In the genomic region with DNA sequence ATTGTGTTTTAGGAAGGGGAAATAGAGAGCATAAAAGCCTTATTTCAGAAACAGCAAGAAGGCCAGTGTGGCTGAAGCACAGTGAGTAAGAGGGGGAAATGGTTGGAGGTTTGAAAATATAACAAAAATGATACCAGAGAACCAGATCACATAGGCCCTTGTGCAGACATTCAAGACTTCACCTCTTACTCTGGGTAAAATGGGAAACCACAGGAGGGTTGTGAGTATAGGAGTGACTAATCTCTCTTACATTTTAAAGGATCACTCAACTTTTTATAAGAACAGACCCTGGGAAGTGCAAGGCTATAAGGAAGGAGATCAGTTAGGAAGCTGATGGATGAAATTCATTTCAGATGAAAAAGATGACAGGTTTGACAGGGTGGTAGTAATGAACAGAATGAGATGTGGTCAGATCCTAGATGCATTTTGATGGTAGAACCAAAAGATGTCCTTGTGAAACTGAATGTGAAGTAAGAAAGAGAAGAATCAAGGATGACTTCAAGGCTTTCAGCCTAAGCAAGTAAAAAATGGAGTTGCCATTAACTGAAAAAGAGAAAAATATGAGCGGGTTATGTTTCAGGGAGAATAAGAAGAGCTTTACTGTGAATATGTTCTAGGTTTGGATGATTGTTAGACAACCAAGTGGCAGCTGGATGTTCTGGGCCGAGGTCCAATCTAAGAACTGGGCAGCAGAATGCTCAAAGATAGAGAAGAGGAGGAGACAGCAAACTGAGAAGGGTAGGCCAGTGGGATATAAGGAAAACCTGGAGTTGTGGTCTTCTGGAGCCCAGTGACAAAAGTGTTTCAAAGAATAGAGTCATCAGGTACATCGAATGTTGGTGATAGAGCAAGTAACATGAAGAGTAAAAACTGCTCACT, we compare ENCODE assay signal across 15 cellular contexts.
A peak's percentile ranks its signal among the peaks of the same experiment; 100 is the strongest.
DNase-seq lines count a peak whose midpoint lies in the region; ATAC-seq, FAIRE-seq and TF ChIP-seq lines count a peak whose summit lies in the region.
"Had no signal": no experiment of that assay in that cellular context is flagged by ENCODE, and none has a peak within 500 bp of the region (broad histone marks: within the 10 kb centered on the region; RNA-seq: fewer than 3 reads in every experiment).

No MANE protein-coding gene starts in this region.

- H3K36me3 ChIP-seq in keratinocyte (ENCODE audit: control insufficient read depth in 2 of 2, extremely low read depth in 1 of 2, insufficient read depth in 2 of 2, low read length in 2 of 2) (peaks cover 6 to 10% of the 10 kb centered on the region in 2 experiments), endodermal cell (ENCODE audit: control insufficient read depth, insufficient read depth, low read length) (no peaks in the 10 kb centered on the region)

- H3K4me3 Mint-ChIP-seq in WTC11: no peak overlapping the region
- H3K4me3 Mint-ChIP-seq in endodermal cell: no peak overlapping the region
- H3K4me3 Mint-ChIP-seq: GM23338, T-cell had no signal

- no peak overlapping the region for H2AFZ ChIP-seq in keratinocyte (ENCODE audit: control insufficient read depth, low read length)
- H2AFZ ChIP-seq: GM23338 had no signal

- H3K36me3 Mint-ChIP-seq in WTC11 (peaks cover 16% of the 10 kb centered on the region), endodermal cell (ENCODE audit: low read depth) (peaks cover 6% of the 10 kb centered on the region)

- H3K4me3 ChIP-seq in keratinocyte (ENCODE audit: control insufficient read depth in 2 of 3, extremely low read depth in 1 of 3, insufficient read depth in 2 of 3, low read depth in 1 of 3, low read length in 3 of 3) (no peak overlapping the region), endodermal cell (ENCODE audit: low read length) (no peak overlapping the region)
- H3K4me3 ChIP-seq: gastrocnemius medialis, GM23338 had no signal

- TF ChIP-seq CTCF in WTC11 (IDR thresholded peaks at IDR 0.05): no peak
- TF ChIP-seq CTCF in keratinocyte (optimal IDR thresholded peaks at IDR 0.05 in 1 of 3, IDR thresholded peaks at IDR 0.05 in 1 of 3, conservative IDR thresholded peaks at IDR 0.05 in 1 of 3; ENCODE audit: extremely low read depth in 1 of 3, insufficient read depth in 2 of 3, low read length in 3 of 3): no peak
- no peak for TF ChIP-seq CTCF in endodermal cell (conservative IDR thresholded peaks at IDR 0.05)

- H3K4me1 ChIP-seq in keratinocyte (ENCODE audit: control insufficient read depth, extremely low read depth, insufficient read depth, low read length) (peaks cover 12% of the 10 kb centered on the region), endodermal cell (ENCODE audit: control insufficient read depth, insufficient read depth, low read length) (no peaks in the 10 kb centered on the region)

- no peak overlapping the region for H3K27ac ChIP-seq in keratinocyte (ENCODE audit: control insufficient read depth, insufficient read depth, low read length)
- H3K27ac ChIP-seq in endodermal cell (ENCODE audit: low read depth, low read length): no peak overlapping the region
- H3K27ac ChIP-seq: gastrocnemius medialis had no signal

- H3K9ac ChIP-seq in keratinocyte (ENCODE audit: control insufficient read depth, extremely low read depth, insufficient read depth, low read length): no peak overlapping the region
- H3K9ac ChIP-seq in endodermal cell (ENCODE audit: extremely low read depth, low read length, poor library complexity, severe bottlenecking): no peak overlapping the region

- CTCF ChIA-PET in WTC11 (lab: Charles Lee): interaction anchor here (0.9 kb wide), 1 partner anchor 53 kb away, joined by 3 read pairs; no protein-coding TSS in a partner anchor

- 90 to 91% methylated on average over 3 of the region's 3 CpGs for WGBS in endodermal cell (ENCODE audit: insufficient coverage in 1 of 2, insufficient read length in 1 of 2), 2 experiments

- H3K9me1 ChIP-seq in keratinocyte (ENCODE audit: control insufficient read depth, extremely low read depth, insufficient read depth, low read length): no peaks in the 10 kb centered on the region

- H3K9me3 ChIP-seq in keratinocyte (ENCODE audit: control insufficient read depth, low read depth, low read length): peaks cover 6% of the 10 kb centered on the region
- H3K9me3 ChIP-seq in endodermal cell (ENCODE audit: control insufficient read depth, low read length): peaks cover 13% of the 10 kb centered on the region

- dilution Hi-C loops in keratinocyte (cut with MboI; ENCODE audit: extremely low pct_ligation_motif_present, low sequenced_read_pairs): no loop called here

- no peaks in the 10 kb centered on the region for H3K79me2 ChIP-seq in keratinocyte (ENCODE audit: control insufficient read depth, insufficient read depth, low read length)

- POLR2A ChIA-PET in WTC11 (lab: Charles Lee): no interaction called here

- H4K20me1 ChIP-seq in keratinocyte (ENCODE audit: control insufficient read depth, extremely low read depth, insufficient read depth, low read length): no peaks in the 10 kb centered on the region

- H3K27ac Mint-ChIP-seq in WTC11: no peak overlapping the region
- no peak overlapping the region for H3K27ac Mint-ChIP-seq in endodermal cell
- H3K27ac Mint-ChIP-seq: GM23338, T-cell had no signal

- H3K27me3 ChIP-seq in keratinocyte (ENCODE audit: control insufficient read depth, extremely low read depth, insufficient read depth, low read length) (no peaks in the 10 kb centered on the region), endodermal cell (ENCODE audit: control insufficient read depth, insufficient read depth, low read length, poor library complexity, severe bottlenecking) (no peaks in the 10 kb centered on the region)
- H3K27me3 ChIP-seq: gastrocnemius medialis had no signal

- ATAC-seq in GM21529 (IDR thresholded peaks at IDR 0.05; ENCODE audit: unreplicated experiment) (peak; percentile 56), WTC11 (no peak), HG03139 (IDR thresholded peaks at IDR 0.05; ENCODE audit: unreplicated experiment) (no peak), GM18858 (IDR thresholded peaks at IDR 0.05; ENCODE audit: unreplicated experiment) (no peak)
- ATAC-seq: gastrocnemius medialis, GM23338, T-cell had no signal

- peak; percentile 75 for DNase-seq in Daoy (ENCODE audit: low read depth)
- DNase-seq in WTC11 (ENCODE audit: low spot score): no peak
- no peak for DNase-seq in keratinocyte (ENCODE audit: low read depth, low spot score)
- no peak for DNase-seq in COLO668 (lab: John Stamatoyannopoulos, UW; ENCODE audit: unreplicated experiment)
- no peak for DNase-seq in endodermal cell
- DNase-seq: COR-L47, gastrocnemius medialis, NCI-H1048, NCI-H748 treated with DMSO at 0.1 percent for 48 hours, T-cell had no signal

- H3K4me1 Mint-ChIP-seq in WTC11 (peaks cover 5% of the 10 kb centered on the region), endodermal cell (no peaks in the 10 kb centered on the region)
- H3K4me1 Mint-ChIP-seq: T-cell had no signal

- H3K27me3 Mint-ChIP-seq in WTC11 (ENCODE audit: low read depth) (no peaks in the 10 kb centered on the region), endodermal cell (ENCODE audit: insufficient read depth) (no peaks in the 10 kb centered on the region)
- H3K27me3 Mint-ChIP-seq: T-cell had no signal

- H3K4me2 ChIP-seq in keratinocyte (ENCODE audit: control insufficient read depth, extremely low read depth, insufficient read depth, low read depth, low read length): no peak overlapping the region
- H3K4me2 ChIP-seq: GM23338 had no signal

- H3K9me3 Mint-ChIP-seq in WTC11: peaks cover 21% of the 10 kb centered on the region
- H3K9me3 Mint-ChIP-seq in endodermal cell: peaks cover 13% of the 10 kb centered on the region

- peak; percentile 84 for FAIRE-seq in keratinocyte (lab: Jason Lieb, UNC)
- FAIRE-seq: colon had no signal

TF ChIP-seq in WTC11, 78 proteins besides CTCF, POLR2A, EP300 and RAD21:
- no peak for TF ChIP-seq NFE2L1 (CRISPR knock-in tag; IDR thresholded peaks at IDR 0.05)
- TF ChIP-seq, protein P1, sequence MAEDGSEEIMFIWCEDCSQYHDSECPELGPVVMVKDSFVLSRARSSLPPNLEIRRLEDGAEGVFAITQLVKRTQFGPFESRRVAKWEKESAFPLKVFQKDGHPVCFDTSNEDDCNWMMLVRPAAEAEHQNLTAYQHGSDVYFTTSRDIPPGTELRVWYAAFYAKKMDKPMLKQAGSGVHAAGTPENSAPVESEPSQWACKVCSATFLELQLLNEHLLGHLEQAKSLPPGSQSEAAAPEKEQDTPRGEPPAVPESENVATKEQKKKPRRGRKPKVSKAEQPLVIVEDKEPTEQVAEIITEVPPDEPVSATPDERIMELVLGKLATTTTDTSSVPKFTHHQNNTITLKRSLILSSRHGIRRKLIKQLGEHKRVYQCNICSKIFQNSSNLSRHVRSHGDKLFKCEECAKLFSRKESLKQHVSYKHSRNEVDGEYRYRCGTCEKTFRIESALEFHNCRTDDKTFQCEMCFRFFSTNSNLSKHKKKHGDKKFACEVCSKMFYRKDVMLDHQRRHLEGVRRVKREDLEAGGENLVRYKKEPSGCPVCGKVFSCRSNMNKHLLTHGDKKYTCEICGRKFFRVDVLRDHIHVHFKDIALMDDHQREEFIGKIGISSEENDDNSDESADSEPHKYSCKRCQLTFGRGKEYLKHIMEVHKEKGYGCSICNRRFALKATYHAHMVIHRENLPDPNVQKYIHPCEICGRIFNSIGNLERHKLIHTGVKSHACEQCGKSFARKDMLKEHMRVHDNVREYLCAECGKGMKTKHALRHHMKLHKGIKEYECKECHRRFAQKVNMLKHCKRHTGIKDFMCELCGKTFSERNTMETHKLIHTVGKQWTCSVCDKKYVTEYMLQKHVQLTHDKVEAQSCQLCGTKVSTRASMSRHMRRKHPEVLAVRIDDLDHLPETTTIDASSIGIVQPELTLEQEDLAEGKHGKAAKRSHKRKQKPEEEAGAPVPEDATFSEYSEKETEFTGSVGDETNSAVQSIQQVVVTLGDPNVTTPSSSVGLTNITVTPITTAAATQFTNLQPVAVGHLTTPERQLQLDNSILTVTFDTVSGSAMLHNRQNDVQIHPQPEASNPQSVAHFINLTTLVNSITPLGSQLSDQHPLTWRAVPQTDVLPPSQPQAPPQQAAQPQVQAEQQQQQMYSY (CRISPR knock-in tag; IDR thresholded peaks at IDR 0.05): peak; percentile 30; the same call in 1 of the 2 replicates
TF ChIP-seq in WTC11: peak in this region for 1.
